ENCODE assay signal across 23 cellular contexts in genomic region chr22:39130152-39130704, GRCh38. TPM values are rescaled to one million over a fixed set of nuclear protein-coding genes. Genes with fewer than 3 reads are reported as not detected.
"Had no signal": no experiment of that assay in that cellular context is flagged by ENCODE, and none has a peak within 500 bp of the region (broad histone marks: within the 10 kb centered on the region; RNA-seq: fewer than 3 reads in every experiment).

No MANE protein-coding gene starts in this region.

- H3K27ac ChIP-seq: ascending aorta, esophagus squamous epithelium, psoas muscle had no signal

- H3K27me3 Mint-ChIP-seq: activated naive CD4-positive, alpha-beta T cell treated with anti-CD3 and anti-CD28 coated beads, Interleukin-2, amount 10 ng/mL, durations not matched to agents 7 days and 5 days; activated T-helper 17 cell treated with anti-CD3 and anti-CD28 coated beads, Interleukin-2, amount 50 U/mL, for 72 hours; memory B cell; naive thymus-derived CD4-positive, alpha-beta T cell had no signal

- H3K27ac Mint-ChIP-seq: activated naive CD4-positive, alpha-beta T cell treated with anti-CD3 and anti-CD28 coated beads, Interleukin-2, amount 10 ng/mL, durations not matched to agents 7 days and 5 days; activated T-helper 17 cell treated with anti-CD3 and anti-CD28 coated beads, Interleukin-2, amount 50 U/mL, for 72 hours; memory B cell; T-helper 2 cell treated with Interferon-gamma antibody and Interleukin-4, amounts not matched to agents 5 μg/mL and 100 μg/mL, for 36 hours had no signal

- H3K9me3 ChIP-seq: ascending aorta, esophagus squamous epithelium, mucosa of descending colon, psoas muscle had no signal

- FAIRE-seq: endothelial cell of umbilical vein, urothelium cell line had no signal

- H3K4me1 Mint-ChIP-seq: activated naive CD4-positive, alpha-beta T cell treated with anti-CD3 and anti-CD28 coated beads, Interleukin-2, amount 10 ng/mL, durations not matched to agents 7 days and 5 days; activated T-helper 17 cell treated with anti-CD3 and anti-CD28 coated beads, Interleukin-2, amount 50 U/mL, for 72 hours had no signal

- H3K4me1 ChIP-seq: ascending aorta, psoas muscle had no signal

- H3K4me3 ChIP-seq: ascending aorta, dorsolateral prefrontal cortex, esophagus squamous epithelium, mucosa of descending colon, psoas muscle had no signal

- H3K9me3 Mint-ChIP-seq: activated naive CD4-positive, alpha-beta T cell treated with anti-CD3 and anti-CD28 coated beads, Interleukin-2, amount 10 ng/mL, durations not matched to agents 7 days and 5 days; activated T-helper 17 cell treated with anti-CD3 and anti-CD28 coated beads, Interleukin-2, amount 50 U/mL, for 72 hours; T-helper 2 cell treated with Interferon-gamma antibody and Interleukin-4, amounts not matched to agents 5 μg/mL and 100 μg/mL, for 36 hours had no signal

- H3K27me3 ChIP-seq: ascending aorta, dorsolateral prefrontal cortex, esophagus squamous epithelium had no signal

- ATAC-seq: activated T-helper 17 cell treated with anti-CD3 and anti-CD28 coated beads, Interleukin-2, amount 50 U/mL, for 72 hours; mucosa of descending colon; naive thymus-derived CD4-positive, alpha-beta T cell; psoas muscle had no signal

- H3K4me3 Mint-ChIP-seq: activated naive CD4-positive, alpha-beta T cell treated with anti-CD3 and anti-CD28 coated beads, Interleukin-2, amount 10 ng/mL, durations not matched to agents 7 days and 5 days; activated T-helper 17 cell treated with anti-CD3 and anti-CD28 coated beads, Interleukin-2, amount 50 U/mL, for 72 hours; memory B cell; naive thymus-derived CD4-positive, alpha-beta T cell; T-helper 2 cell treated with Interferon-gamma antibody and Interleukin-4, amounts not matched to agents 5 μg/mL and 100 μg/mL, for 36 hours had no signal

- DNase-seq: activated CD4-positive, alpha-beta T cell treated with anti-CD3 and anti-CD28 coated beads, Interleukin-2, amount 50 U/mL, for 1 hour; activated CD8-positive, alpha-beta memory T cell treated with anti-CD3 and anti-CD28 coated beads for 24 hours; activated naive CD4-positive, alpha-beta T cell treated with anti-CD3 and anti-CD28 coated beads, Interleukin-2, amount 10 ng/mL, durations not matched to agents 7 days and 5 days; esophagus squamous epithelium; hippocampal formation; left ventricle myocardium superior; naive thymus-derived CD4-positive, alpha-beta T cell; psoas muscle; stimulated activated CD4-positive, alpha-beta T cell treated with anti-CD3 and anti-CD28 coated beads, Interleukin-12 subunit alpha, Interleukin-12 subunit beta, amount 100 ng/mL, for 4 hours; stimulated activated CD4-positive, alpha-beta T cell treated with anti-CD3 and anti-CD28 coated beads, Interleukin-2, amount 100 ng/mL, for 24 hours; SW 1271 had no signal

- H3K36me3 Mint-ChIP-seq: activated naive CD4-positive, alpha-beta T cell treated with anti-CD3 and anti-CD28 coated beads, Interleukin-2, amount 10 ng/mL, durations not matched to agents 7 days and 5 days had no signal

RNA-seq across cellular contexts. Expression of gene APOBEC3H, which starts 33.2 kb away (rescaled TPM):
- total RNA-seq: ascending aorta, endothelial cell of umbilical vein, fibroblast of villous mesenchyme, glomerular endothelial cell, kidney epithelial cell, osteoblast, psoas muscle had no signal
- polyA plus RNA-seq: endothelial cell of umbilical vein; naive thymus-derived CD4-positive, alpha-beta T cell had no signal
